Comparison of ENCODE assay signal across 17 cellular contexts in the genomic region with DNA sequence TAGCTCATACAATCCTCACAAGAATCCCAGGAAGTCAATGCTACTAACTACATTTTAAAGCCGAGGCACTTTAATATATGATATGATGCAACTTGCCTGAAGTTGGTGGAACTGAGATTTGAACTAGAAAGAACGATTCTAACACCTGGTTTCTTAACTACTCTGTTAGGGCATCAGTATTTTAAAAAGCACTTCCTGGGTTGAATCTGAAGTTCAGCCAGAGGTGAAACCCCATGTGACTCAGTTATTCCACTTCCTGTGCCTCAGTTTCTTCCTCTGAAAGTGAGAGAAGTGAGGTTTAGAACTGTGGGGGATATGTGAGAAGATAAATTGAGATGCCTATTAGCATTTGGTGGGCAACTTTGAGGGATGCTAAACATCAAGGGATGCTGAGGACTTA.
"Had no signal": no experiment of that assay in that cellular context is flagged by ENCODE, and none has a peak within 500 bp of the region (broad histone marks: within the 10 kb centered on the region; RNA-seq: fewer than 3 reads in every experiment).

No MANE protein-coding gene starts in this region.

- H3K4me3 Mint-ChIP-seq: activated CD8-positive, alpha-beta memory T cell treated with anti-CD3 and anti-CD28 coated beads, Interleukin-2, amount 10 ng/mL, durations not matched to agents 7 days and 5 days; mesothelial cell of epicardium; nephron progenitor cell; WTC11 had no signal

- H3K27ac ChIP-seq: body of pancreas, gastrocnemius medialis, heart right ventricle, psoas muscle, right lobe of liver, thoracic aorta had no signal

- H3K27ac Mint-ChIP-seq: activated CD8-positive, alpha-beta memory T cell treated with anti-CD3 and anti-CD28 coated beads, Interleukin-2, amount 10 ng/mL, durations not matched to agents 7 days and 5 days; mesothelial cell of epicardium; nephron progenitor cell; WTC11 had no signal

- ATAC-seq: activated CD8-positive, alpha-beta memory T cell treated with anti-CD3 and anti-CD28 coated beads, Interleukin-2, amount 10 ng/mL, durations not matched to agents 7 days and 5 days; body of pancreas; gastrocnemius medialis; heart right ventricle; psoas muscle; right lobe of liver; WTC11 had no signal

- H3K4me3 ChIP-seq: body of pancreas, gastrocnemius medialis, heart right ventricle, lung, psoas muscle, right lobe of liver, smooth muscle cell, thoracic aorta had no signal

- H3K9me3 Mint-ChIP-seq: mesothelial cell of epicardium, nephron progenitor cell, WTC11 had no signal

- H3K4me1 ChIP-seq: body of pancreas, gastrocnemius medialis, heart right ventricle, psoas muscle, right lobe of liver had no signal

- DNase-seq: activated CD8-positive, alpha-beta memory T cell treated with anti-CD3 and anti-CD28 coated beads, Interleukin-2, amount 10 ng/mL, durations not matched to agents 7 days and 5 days; activated naive CD4-positive, alpha-beta T cell; amniotic stem cell; body of pancreas; caudate nucleus; erythroblast; gastrocnemius medialis; heart right ventricle; nephron progenitor cell; psoas muscle; right lobe of liver; T-helper 2 cell had no signal

- H3K4me1 Mint-ChIP-seq: mesothelial cell of epicardium, WTC11 had no signal

- H3K36me3 ChIP-seq: gastrocnemius medialis, heart right ventricle, right lobe of liver, thoracic aorta had no signal

- H3K36me3 Mint-ChIP-seq: activated CD8-positive, alpha-beta memory T cell treated with anti-CD3 and anti-CD28 coated beads, Interleukin-2, amount 10 ng/mL, durations not matched to agents 7 days and 5 days; mesothelial cell of epicardium; WTC11 had no signal

- H3K27me3 ChIP-seq: body of pancreas, gastrocnemius medialis, right lobe of liver had no signal

- H3K9me3 ChIP-seq: body of pancreas, gastrocnemius medialis, heart right ventricle, psoas muscle, right lobe of liver, thoracic aorta had no signal
